Comparison of ENCODE assay signal across 1 cellular context in the genomic region with DNA sequence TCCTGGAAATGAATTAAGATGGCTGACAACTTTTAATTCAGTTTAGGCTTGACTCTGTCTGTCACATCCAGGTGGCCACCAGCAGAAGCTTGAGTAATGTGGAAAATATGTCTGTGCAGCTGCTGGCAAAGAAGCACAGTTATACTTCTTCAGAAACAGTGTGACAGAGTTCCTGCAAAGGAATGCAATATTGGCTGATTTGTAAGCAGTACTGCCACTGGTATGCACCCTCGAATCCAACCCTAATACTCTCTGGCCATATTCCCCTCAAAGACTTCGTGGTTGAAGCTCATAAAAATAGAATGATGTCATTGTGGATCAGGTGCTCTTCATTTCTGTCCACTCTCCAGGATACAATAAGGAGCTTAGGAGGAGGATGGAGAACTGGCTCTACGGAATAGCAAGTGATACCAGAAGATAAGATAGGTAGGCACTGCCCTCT.
TF ChIP-seq lines count a peak whose summit lies in the region.

No MANE protein-coding gene starts in this region.

TF ChIP-seq in GM12878, 131 proteins besides CTCF, POLR2A, EP300 and RAD21 (continued from another document):
- TF ChIP-seq ATF2 (IDR thresholded peaks at IDR 0.05; ENCODE audit: low read length) = peak; percentile 43; the same call in 1 of the 2 replicates
- TF ChIP-seq NFIC (IDR thresholded peaks at IDR 0.05; ENCODE audit: low read depth, low read length) = 0 out of 2 replicates have a peak, but pooled peaks have one; percentile 25
